ENCODE assay signal across 8 cellular contexts in genomic region chr18:50429207-50429948, GRCh38. TPM values are rescaled to one million over a fixed set of nuclear protein-coding genes. Genes with fewer than 3 reads are reported as not detected.
DNase-seq lines count a peak whose midpoint lies in the region; TF ChIP-seq lines count a peak whose summit lies in the region.

No MANE protein-coding gene starts in this region.

- DNase-seq in DMS53 treated with DMSO at 0.1 percent for 48 hours (lab: John Stamatoyannopoulos, UW; ENCODE audit: unreplicated experiment), result peak; percentile 85
- DNase-seq in KBM-7, result peak; percentile 28
- DNase-seq in SK-MEL-5 (ENCODE audit: low read depth, low spot score), result peak; percentile 44
- DNase-seq in germinal center (ENCODE audit: low spot score), result peak; percentile 19
- DNase-seq in tibial artery, result no peak
- DNase-seq in stimulated activated CD8-positive, alpha-beta memory T cell treated with anti-CD3 and anti-CD28 coated beads, Interleukin-4, amount 100 ng/mL, for 48 hours, result no peak
- DNase-seq in hippocampal formation (lab: John Stamatoyannopoulos, UW), result no peak
- no peak for DNase-seq in HuH-7.5 (ENCODE audit: low spot score)

- peak; percentile 31 to 37 for TF ChIP-seq CTCF in tibial artery (IDR thresholded peaks at IDR 0.05)

- H3K4me1 ChIP-seq in tibial artery, result no peaks in the 10 kb centered on the region

- H3K4me3 ChIP-seq in tibial artery, result no peak overlapping the region

- no peaks in the 10 kb centered on the region for H3K27me3 ChIP-seq in tibial artery

- no peak overlapping the region for H3K27ac ChIP-seq in tibial artery

- intact Hi-C loops in tibial artery (cut with DNase I; ENCODE audit: low total_unique reads), result no loop called here

- in situ Hi-C loops in KBM-7 (cut with MboI; ENCODE audit: low pct_unique_long_range_greater_than_20kb, low sequenced_read_pairs), result no loop called here
- in situ Hi-C loops in SK-MEL-5 (cut with HindIII; ENCODE audit: low pct_unique_long_range_greater_than_20kb, low sequenced_read_pairs), result no loop called here

- H3K36me3 ChIP-seq in tibial artery, result no peaks in the 10 kb centered on the region

- peaks cover 0 to 5% (median 0%) of the 10 kb centered on the region in 3 donors for H3K9me3 ChIP-seq in tibial artery

RNA-seq across cellular contexts. Expression of gene SKA1, which starts 54.5 kb away (rescaled TPM):
- total RNA-seq in SK-MEL-5 (2014; rRNA removed; shearing (Covaris generic)), result 23.8 and 27.0 TPM in 2 replicates
- 18.2 and 21.1 TPM in 2 replicates for polyA plus RNA-seq in SK-MEL-5 (2015; cell fraction: cytosol; rRNA removed)
- 6.1 and 8.9 TPM in 2 replicates for polyA plus RNA-seq in SK-MEL-5 (2015; cell fraction: nucleus; rRNA removed)

Comparison
In these comparisons a context has a peak if more than half of its experiments do, and no peak if none do; other contexts are left out.
1. DNase-seq: peak in DMS53 treated with DMSO at 0.1 percent for 48 hours (single experiment), KBM-7 (single experiment), SK-MEL-5 (single experiment) and germinal center (single experiment); none in tibial artery (0 of 2), stimulated activated CD8-positive, alpha-beta memory T cell treated with anti-CD3 and anti-CD28 coated beads, Interleukin-4, amount 100 ng/mL, for 48 hours (single experiment), hippocampal formation (0 of 2) and HuH-7.5 (single experiment).